Comparison of ENCODE assay signal across 7 cellular contexts in genomic region chrX:24146283-24146865, GRCh38. TPM values are rescaled to one million over a fixed set of nuclear protein-coding genes. Genes with fewer than 3 reads are reported as not detected.
DNase-seq lines count a peak whose midpoint lies in the region; ATAC-seq and TF ChIP-seq lines count a peak whose summit lies in the region.

No MANE protein-coding gene starts in this region.

- no peak overlapping the region for H3K23ac ChIP-seq in H9 (ENCODE audit: insufficient read length, low read depth, low read length)

- TF ChIP-seq CTCF in H9 (conservative IDR thresholded peaks at IDR 0.05): no peak
- TF ChIP-seq CTCF in fibroblast of pulmonary artery (IDR thresholded peaks at IDR 0.05; ENCODE audit: low read length, missing control alignments): no peak

- peak overlapping the region in 2 of 3 experiments; percentile 80 to 93; a peak in 3 of 7 replicates for H3K27ac Mint-ChIP-seq in H9
- peak overlapping the region; percentile 76 for H3K27ac Mint-ChIP-seq in stimulated activated effector memory CD8-positive, alpha-beta T cell treated with anti-CD3 and anti-CD28 coated beads, Interleukin-12 subunit alpha, Interleukin-12 subunit beta, amount 100 ng/mL, for 72 hours

- no peak overlapping the region for H4K5ac ChIP-seq in H9 (ENCODE audit: insufficient read length, low read depth, low read length)

- peaks cover 5% of the 10 kb centered on the region; the same call in 1 of the 2 replicates for H3K79me2 ChIP-seq in H9 (ENCODE audit: insufficient read depth, low read length)

- H2BK20ac ChIP-seq in H9 (ENCODE audit: low read depth, low read length, poor library complexity, severe bottlenecking): no peak overlapping the region

- H3K27ac ChIP-seq in H9 (ENCODE audit: insufficient read length, low read depth, low read length): no peak overlapping the region

- H3K14ac ChIP-seq in H9 (ENCODE audit: insufficient read depth, low read length): no peak overlapping the region

- no peak overlapping the region for H2BK12ac ChIP-seq in H9 (ENCODE audit: insufficient read length, low read depth, low read length)

- H3K9me3 ChIP-seq in H9 (ENCODE audit: control insufficient read depth, low read depth, low read length): no peaks in the 10 kb centered on the region

- H3K79me1 ChIP-seq in H9 (ENCODE audit: insufficient read depth, low read depth, low read length, poor library complexity, severe bottlenecking): no peaks in the 10 kb centered on the region

- no peaks in the 10 kb centered on the region; a peak in 1 of 7 replicates for H3K36me3 Mint-ChIP-seq in H9 (ENCODE audit: insufficient read depth in 1 of 3, low read depth in 3 of 3)
- H3K36me3 Mint-ChIP-seq in stimulated activated effector memory CD8-positive, alpha-beta T cell treated with anti-CD3 and anti-CD28 coated beads, Interleukin-12 subunit alpha, Interleukin-12 subunit beta, amount 100 ng/mL, for 72 hours: peaks cover 11% of the 10 kb centered on the region

- H2BK120ac ChIP-seq in H9 (ENCODE audit: low read depth, low read length, poor library complexity, severe bottlenecking): no peak overlapping the region

- DNase-seq in H9 (no peak), RPMI7951 (ENCODE audit: low read depth) (peak; percentile 43), fibroblast of pulmonary artery (ENCODE audit: low read depth) (no peak), NCI-H1048 (lab: John Stamatoyannopoulos, UW) (no peak), NCI-H146 treated with DMSO at 0.1 percent for 48 hours (lab: John Stamatoyannopoulos, UW; ENCODE audit: unreplicated experiment) (no peak), dedifferentiated amniotic fluid mesenchymal stem cell (ENCODE audit: extremely low spot score) (no peak)
- DNase-seq in stimulated activated effector memory CD8-positive, alpha-beta T cell treated with anti-CD3 and anti-CD28 coated beads, Interleukin-12 subunit alpha, Interleukin-12 subunit beta, amount 100 ng/mL, for 72 hours (ENCODE audit: low spot score in 2 of 2): no peak

- H4K20me1 ChIP-seq in H9 (ENCODE audit: control insufficient read depth, insufficient read depth, insufficient read length): no peaks in the 10 kb centered on the region

- 0 out of 5 replicates have a peak overlapping the region, but pooled peaks of 1 of the 2 experiments have one; percentile 46 for H3K4me3 Mint-ChIP-seq in H9
- H3K4me3 Mint-ChIP-seq in stimulated activated effector memory CD8-positive, alpha-beta T cell treated with anti-CD3 and anti-CD28 coated beads, Interleukin-12 subunit alpha, Interleukin-12 subunit beta, amount 100 ng/mL, for 72 hours: peak overlapping the region; percentile 25

- no peaks in the 10 kb centered on the region for H3K27me3 Mint-ChIP-seq in H9 (ENCODE audit: low read depth)

- H3K56ac ChIP-seq in H9 (ENCODE audit: insufficient read length, low read depth, low read length): no peak overlapping the region

- no peak overlapping the region for H2AFZ ChIP-seq in H9 (ENCODE audit: low read length)

- H3K9ac ChIP-seq in H9 (ENCODE audit: extremely low read depth, insufficient read length, low read length): no peak overlapping the region

- peak overlapping the region; percentile 13 for H3K4me3 ChIP-seq in fibroblast of pulmonary artery (replicated peaks; ENCODE audit: low read depth, low read length)

- no peak for ATAC-seq in stimulated activated effector memory CD8-positive, alpha-beta T cell treated with anti-CD3 and anti-CD28 coated beads, Interleukin-12 subunit alpha, Interleukin-12 subunit beta, amount 100 ng/mL, for 72 hours

- H3K4me2 ChIP-seq in H9 (ENCODE audit: insufficient read depth, insufficient read length, low read length): no peak overlapping the region

- peaks cover 4% of the 10 kb centered on the region; the same call in 1 of the 2 replicates for H3K4me1 ChIP-seq in H9 (ENCODE audit: insufficient read depth, low read length)

- H2BK5ac ChIP-seq in H9 (ENCODE audit: insufficient read length, low read length): no peak overlapping the region

- no peak overlapping the region for H4K91ac ChIP-seq in H9 (ENCODE audit: insufficient read length, low read depth, low read length)

- no peak overlapping the region for H4K8ac ChIP-seq in H9 (replicated peaks; ENCODE audit: insufficient read length, low read depth, low read length)

- H3K27me3 ChIP-seq in H9 (ENCODE audit: insufficient read depth, low read length): no peaks in the 10 kb centered on the region

- H2BK15ac ChIP-seq in H9 (ENCODE audit: low read depth, low read length): no peak overlapping the region

- no CpG with 5 or more reads among the region's 6 CpGs for WGBS in H9 (ENCODE audit: extremely low coverage, insufficient read length, low lambda C conversion rate)

- H3K18ac ChIP-seq in H9 (ENCODE audit: insufficient read length, low read depth, low read length): no peak overlapping the region

- H3K4me1 Mint-ChIP-seq in H9: peaks cover 42 to 44% of the 10 kb centered on the region in 2 experiments
- peaks cover 6% of the 10 kb centered on the region for H3K4me1 Mint-ChIP-seq in stimulated activated effector memory CD8-positive, alpha-beta T cell treated with anti-CD3 and anti-CD28 coated beads, Interleukin-12 subunit alpha, Interleukin-12 subunit beta, amount 100 ng/mL, for 72 hours

- no peaks in the 10 kb centered on the region for H3K9me3 Mint-ChIP-seq in H9
- H3K9me3 Mint-ChIP-seq in stimulated activated effector memory CD8-positive, alpha-beta T cell treated with anti-CD3 and anti-CD28 coated beads, Interleukin-12 subunit alpha, Interleukin-12 subunit beta, amount 100 ng/mL, for 72 hours: no peaks in the 10 kb centered on the region

- no peak overlapping the region for H3K4ac ChIP-seq in H9 (ENCODE audit: low read depth, low read length)

- no peak overlapping the region for H2AK5ac ChIP-seq in H9 (ENCODE audit: insufficient read length, low read length)

- no peak overlapping the region for H3T11ph ChIP-seq in H9 (ENCODE audit: low read length)

- H3K23me2 ChIP-seq in H9 (ENCODE audit: insufficient read length, low read depth, low read length, poor library complexity, severe bottlenecking): peaks cover 6% of the 10 kb centered on the region

RNA-seq across cellular contexts. Expression of gene ZFX, which starts 3.2 kb away (rescaled TPM):
- 66.8 and 70.8 TPM in 2 replicates for total RNA-seq in H9 (2021)
- 36.9 and 37.6 TPM in 2 replicates for total RNA-seq in RPMI7951 (2014; rRNA removed; shearing (Covaris generic))
